Comparison of ENCODE assay signal across 1 cellular context in genomic region chr1:64823691-64824476, GRCh38.
A peak's percentile ranks its signal among the peaks of the same experiment; 100 is the strongest.
TF ChIP-seq lines count a peak whose summit lies in the region.

No MANE protein-coding gene starts in this region.

TF ChIP-seq in HepG2, 621 proteins besides CTCF, POLR2A, EP300 and RAD21 (continued from another document and continues in another):
- TF ChIP-seq MYPOP (CRISPR knock-in tag; IDR thresholded peaks at IDR 0.05) (no peak), FOXP4 (CRISPR knock-in tag; IDR thresholded peaks at IDR 0.05) (no peak), MED8 (CRISPR knock-in tag; IDR thresholded peaks at IDR 0.05; ENCODE audit: insufficient replicate concordance) (no peak), SOX6 (IDR thresholded peaks at IDR 0.05) (no peak), SOX6 (CRISPR knock-in tag; IDR thresholded peaks at IDR 0.05) (peak; percentile 28; the same call in 1 of the 2 replicates), ZNF24 (IDR thresholded peaks at IDR 0.05) (no peak), ATAD3A (CRISPR knock-in tag; IDR thresholded peaks at IDR 0.05) (no peak), ZBTB1 (CRISPR knock-in tag; IDR thresholded peaks at IDR 0.05; ENCODE audit: borderline replicate concordance) (no peak), IRX3 (CRISPR knock-in tag; IDR thresholded peaks at IDR 0.05; ENCODE audit: borderline replicate concordance, low read depth) (no peak), ZNF883 (CRISPR knock-in tag; IDR thresholded peaks at IDR 0.05; ENCODE audit: not compliant biosample characterization) (no peak), ZNF207 (IDR thresholded peaks at IDR 0.05; ENCODE audit: borderline replicate concordance) (no peak), ZSCAN30 (CRISPR knock-in tag; IDR thresholded peaks at IDR 0.05) (no peak), ZNF124 (CRISPR knock-in tag; IDR thresholded peaks at IDR 0.05) (no peak), ZNF331 (CRISPR knock-in tag; IDR thresholded peaks at IDR 0.05) (0 out of 2 replicates have a peak, but pooled peaks have one; percentile 23), PCBP1 (IDR thresholded peaks at IDR 0.05; ENCODE audit: borderline replicate concordance, low read depth, low read length) (no peak), ZNF639 (CRISPR knock-in tag; conservative IDR thresholded peaks at IDR 0.05) (no peak), NFYB (CRISPR knock-in tag; IDR thresholded peaks at IDR 0.05) (no peak), MED1 (CRISPR knock-in tag; IDR thresholded peaks at IDR 0.05) (no peak), HNRNPLL (IDR thresholded peaks at IDR 0.05; ENCODE audit: low read depth, low read length, poor library complexity, severe bottlenecking) (no peak), ZNF256 (CRISPR knock-in tag; conservative IDR thresholded peaks at IDR 0.05) (no peak), HOXA5 (CRISPR knock-in tag; IDR thresholded peaks at IDR 0.05) (no peak), PHB2 (IDR thresholded peaks at IDR 0.05; ENCODE audit: partially characterized antibody) (no peak), ZNF615 (CRISPR knock-in tag; IDR thresholded peaks at IDR 0.05; ENCODE audit: borderline replicate concordance) (no peak), CERS6 (CRISPR knock-in tag; IDR thresholded peaks at IDR 0.05) (no peak), GATAD2A (CRISPR knock-in tag; IDR thresholded peaks at IDR 0.05) (peak; percentile 40; the same call in 1 of the 2 replicates), GATA4 (IDR thresholded peaks at IDR 0.05; ENCODE audit: borderline replicate concordance, low read depth) (no peak), REST (IDR thresholded peaks at IDR 0.05; ENCODE audit: borderline replicate concordance in 1 of 2, low read depth in 1 of 2, low read length in 2 of 2) (no peak), PPARG (CRISPR knock-in tag; conservative IDR thresholded peaks at IDR 0.05) (no peak), HBP1 (CRISPR knock-in tag; IDR thresholded peaks at IDR 0.05; ENCODE audit: low read depth) (no peak), ZNF546 (CRISPR knock-in tag; conservative IDR thresholded peaks at IDR 0.05) (no peak), SIX4 (CRISPR knock-in tag; IDR thresholded peaks at IDR 0.05) (no peak), ZNF260 (CRISPR knock-in tag; IDR thresholded peaks at IDR 0.05; ENCODE audit: borderline replicate concordance, low read depth) (no peak), ZNF10 (CRISPR knock-in tag; IDR thresholded peaks at IDR 0.05; ENCODE audit: borderline replicate concordance, low read depth) (no peak), NFIB (CRISPR knock-in tag; IDR thresholded peaks at IDR 0.05; ENCODE audit: borderline replicate concordance) (no peak), ZBTB3 (CRISPR knock-in tag; IDR thresholded peaks at IDR 0.05; ENCODE audit: borderline replicate concordance, low read depth) (no peak), MAF1 (CRISPR knock-in tag; IDR thresholded peaks at IDR 0.05; ENCODE audit: borderline replicate concordance) (no peak), ZBTB26 (CRISPR knock-in tag; IDR thresholded peaks at IDR 0.05; ENCODE audit: borderline replicate concordance) (no peak), ZNF362 (CRISPR knock-in tag; IDR thresholded peaks at IDR 0.05; ENCODE audit: borderline replicate concordance) (no peak), SOX5 (CRISPR knock-in tag; IDR thresholded peaks at IDR 0.05; ENCODE audit: borderline replicate concordance) (0 out of 2 replicates have a peak, but pooled peaks have one; percentile 28), GTF3A (CRISPR knock-in tag; conservative IDR thresholded peaks at IDR 0.05) (no peak), ZEB1 (IDR thresholded peaks at IDR 0.05; ENCODE audit: insufficient replicate concordance, low read depth) (no peak), ZNF510 (CRISPR knock-in tag; IDR thresholded peaks at IDR 0.05; ENCODE audit: low read depth) (0 out of 2 replicates have a peak, but pooled peaks have one; percentile 25), DR1 (CRISPR knock-in tag; IDR thresholded peaks at IDR 0.05) (no peak), ZNF276 (CRISPR knock-in tag; IDR thresholded peaks at IDR 0.05; ENCODE audit: low read depth) (no peak), STAG1 (CRISPR knock-in tag; IDR thresholded peaks at IDR 0.05) (peak; percentile 90), STAT6 (CRISPR knock-in tag; IDR thresholded peaks at IDR 0.05; ENCODE audit: borderline replicate concordance) (no peak), HNRNPK (IDR thresholded peaks at IDR 0.05; ENCODE audit: low read depth, low read length, poor library complexity, severe bottlenecking) (no peak), ZNF616 (CRISPR knock-in tag; IDR thresholded peaks at IDR 0.05; ENCODE audit: low read depth) (no peak), MEIS2 (CRISPR knock-in tag; IDR thresholded peaks at IDR 0.05) (no peak), NR2F1 (CRISPR knock-in tag; IDR thresholded peaks at IDR 0.05) (no peak), AGO1 (IDR thresholded peaks at IDR 0.05; ENCODE audit: low read depth, low read length, poor library complexity, severe bottlenecking) (no peak), ADNP (CRISPR knock-in tag; IDR thresholded peaks at IDR 0.05) (no peak)
